8 cellular contexts compared by ENCODE assay signal in genomic region chr3:170809021-170809974, GRCh38.
DNase-seq lines count a peak whose midpoint lies in the region; ATAC-seq lines count a peak whose summit lies in the region.

No MANE protein-coding gene starts in this region.

- peaks cover 4% of the 10 kb centered on the region for H3K4me1 Mint-ChIP-seq in activated CD4-positive, alpha-beta T cell treated with anti-CD3 and anti-CD28 coated beads, Interleukin-2, amount 10 ng/mL, durations not matched to agents 24 days and 14 days

- H3K27ac Mint-ChIP-seq in activated CD4-positive, alpha-beta T cell treated with anti-CD3 and anti-CD28 coated beads, Interleukin-2, amount 10 ng/mL, durations not matched to agents 24 days and 14 days, result no peak overlapping the region

- peak; percentile 63 for DNase-seq in activated CD4-positive, alpha-beta T cell treated with anti-CD3 and anti-CD28 coated beads, Interleukin-2, amount 10 ng/mL, durations not matched to agents 24 days and 14 days
- no peak for DNase-seq in activated CD4-positive, alpha-beta T cell treated with anti-CD3 and anti-CD28 coated beads for 4 hours
- DNase-seq in NCI-H1092 (lab: John Stamatoyannopoulos, UW) (peak; percentile 28), SK-MEL-5 (ENCODE audit: low read depth, low spot score) (peak; percentile 85), fibroblast of gingiva (ENCODE audit: low read depth) (peak; percentile 71), non-pigmented ciliary epithelial cell (ENCODE audit: low read depth) (peak; percentile 67)

- H3K4me3 Mint-ChIP-seq in activated CD4-positive, alpha-beta T cell treated with anti-CD3 and anti-CD28 coated beads, Interleukin-2, amount 10 ng/mL, durations not matched to agents 24 days and 14 days, result no peak overlapping the region

- peaks cover 7% of the 10 kb centered on the region for H3K27me3 Mint-ChIP-seq in activated CD4-positive, alpha-beta T cell treated with anti-CD3 and anti-CD28 coated beads, Interleukin-2, amount 10 ng/mL, durations not matched to agents 24 days and 14 days

- no peaks in the 10 kb centered on the region for H3K36me3 Mint-ChIP-seq in activated CD4-positive, alpha-beta T cell treated with anti-CD3 and anti-CD28 coated beads, Interleukin-2, amount 10 ng/mL, durations not matched to agents 24 days and 14 days (ENCODE audit: low read depth)

- intact Hi-C loops in activated CD4-positive, alpha-beta T cell treated with anti-CD3 and anti-CD28 coated beads, Interleukin-2, amount 10 ng/mL, durations not matched to agents 24 days and 14 days (cut with micrococcal nuclease), result no loop called here

- ATAC-seq in HG03045 (IDR thresholded peaks at IDR 0.05; ENCODE audit: unreplicated experiment) (no peak), HG02840 (IDR thresholded peaks at IDR 0.05; ENCODE audit: low FRiP score, unreplicated experiment) (no peak)

- in situ Hi-C loops in SK-MEL-5 (cut with HindIII; ENCODE audit: low pct_unique_long_range_greater_than_20kb, low sequenced_read_pairs), result no loop called here

- H3K9me3 Mint-ChIP-seq in activated CD4-positive, alpha-beta T cell treated with anti-CD3 and anti-CD28 coated beads, Interleukin-2, amount 10 ng/mL, durations not matched to agents 24 days and 14 days, result no peaks in the 10 kb centered on the region

Comparison
In these comparisons a context has a peak if more than half of its experiments do, and no peak if none do; other contexts are left out.
1. DNase-seq: peak in activated CD4-positive, alpha-beta T cell treated with anti-CD3 and anti-CD28 coated beads, Interleukin-2, amount 10 ng/mL, durations not matched to agents 24 days and 14 days (single experiment), NCI-H1092 (single experiment), SK-MEL-5 (single experiment), fibroblast of gingiva (single experiment) and non-pigmented ciliary epithelial cell (single experiment); none in activated CD4-positive, alpha-beta T cell treated with anti-CD3 and anti-CD28 coated beads for 4 hours (0 of 2).